21 cellular contexts compared by ENCODE assay signal in genomic region chr1:205817364-205817763, GRCh38. TPM values are rescaled to one million over a fixed set of nuclear protein-coding genes. Genes with fewer than 3 reads are reported as not detected.
DNase-seq lines count a peak whose midpoint lies in the region; ATAC-seq and TF ChIP-seq lines count a peak whose summit lies in the region.
"Had no signal": no experiment of that assay in that cellular context is flagged by ENCODE, and none has a peak within 500 bp of the region (broad histone marks: within the 10 kb centered on the region; RNA-seq: fewer than 3 reads in every experiment).

No MANE protein-coding gene starts in this region.

- H3K79me2 ChIP-seq in MM.1S (ENCODE audit: low read length) = no peaks in the 10 kb centered on the region

- H3K9me3 ChIP-seq in liver (ENCODE audit: control insufficient read depth in 4 of 4, low read length in 3 of 4) = no peaks in the 10 kb centered on the region
- no peaks in the 10 kb centered on the region for H3K9me3 ChIP-seq in right lobe of liver
- H3K9me3 ChIP-seq in BLaER1 treated with 17β-estradiol and CSF1 and Interleukin-3, amounts not matched to agents 10 nM and 100 nM (replicated peaks in 1 of 11) = peaks cover 9 to 26% (median 15%) of the 10 kb centered on the region in 11 experiments
- no peaks in the 10 kb centered on the region for H3K9me3 ChIP-seq in MM.1S (replicated peaks; ENCODE audit: insufficient read depth, low read length)
- H3K9me3 ChIP-seq: A549, BE2C, Caco-2, HAP-1 had no signal

- TF ChIP-seq POLR2A in right lobe of liver (IDR thresholded peaks at IDR 0.05) = no peak

- no peak for TF ChIP-seq CTCF in liver (IDR thresholded peaks at IDR 0.05; ENCODE audit: low read depth, low read length, missing input control)
- TF ChIP-seq CTCF in right lobe of liver (IDR thresholded peaks at IDR 0.05) = no peak
- TF ChIP-seq CTCF in neural crest cell (conservative IDR thresholded peaks at IDR 0.05) = no peak
- no peak for TF ChIP-seq CTCF in MM.1S (IDR thresholded peaks at IDR 0.05; ENCODE audit: low read length)

- peaks cover 0 to under 1% (median 0%) of the 10 kb centered on the region in 11 experiments; a peak in 1 of 22 replicates for H4K20me1 ChIP-seq in BLaER1 treated with 17β-estradiol and CSF1 and Interleukin-3, amounts not matched to agents 10 nM and 100 nM
- no peaks in the 10 kb centered on the region for H4K20me1 ChIP-seq in MM.1S (ENCODE audit: insufficient read depth, low read length)

- H3K4me3 ChIP-seq in liver (ENCODE audit: low read depth in 1 of 3, low read length in 3 of 3) (no peak overlapping the region), right lobe of liver (no peak overlapping the region), MM.1S (ENCODE audit: low read length) (no peak overlapping the region)
- H3K4me3 ChIP-seq in BLaER1 treated with 17β-estradiol and CSF1 and Interleukin-3, amounts not matched to agents 10 nM and 100 nM = no peak overlapping the region
- H3K4me3 ChIP-seq: A549, HAP-1 had no signal

- H3K27me3 Mint-ChIP-seq in neural crest cell (ENCODE audit: low read depth) = no peaks in the 10 kb centered on the region
- H3K27me3 Mint-ChIP-seq: CD4-positive, CD25-positive, alpha-beta regulatory T cell had no signal

- H3K36me3 ChIP-seq in liver (ENCODE audit: control insufficient read depth in 4 of 4, insufficient read depth in 3 of 4, low read depth in 1 of 4, low read length in 3 of 4) (no peaks in the 10 kb centered on the region), right lobe of liver (no peaks in the 10 kb centered on the region), MM.1S (replicated peaks; ENCODE audit: insufficient read depth, low read length) (no peaks in the 10 kb centered on the region)
- H3K36me3 ChIP-seq in BLaER1 treated with 17β-estradiol and CSF1 and Interleukin-3, amounts not matched to agents 10 nM and 100 nM = peaks cover 0 to 9% (median 3%) of the 10 kb centered on the region in 11 experiments; a peak in 4 of 22 replicates
- H3K36me3 ChIP-seq: BE2C, HAP-1 had no signal

- WGBS in liver = 86% methylated on average over 3 of the region's 3 CpGs
- 56% methylated on average over 3 of the region's 3 CpGs for WGBS in right lobe of liver (ENCODE audit: insufficient coverage, low coverage, low lambda C conversion rate, missing lambda C conversion rate)

- H3K9me2 ChIP-seq in MM.1S (replicated peaks; ENCODE audit: insufficient read depth, low read length) = no peaks in the 10 kb centered on the region

- H3K27ac ChIP-seq in liver (ENCODE audit: low read depth in 1 of 2, low read length in 2 of 2) (no peak overlapping the region), right lobe of liver (no peak overlapping the region), MM.1S (ENCODE audit: low read length) (no peak overlapping the region)
- peak overlapping the region in 3 of 11 experiments; percentile 18 to 46 (median 41); a peak in 3 of 22 replicates for H3K27ac ChIP-seq in BLaER1 treated with 17β-estradiol and CSF1 and Interleukin-3, amounts not matched to agents 10 nM and 100 nM
- H3K27ac ChIP-seq: A549, C4-2B had no signal

- no peak for TF ChIP-seq RAD21 in liver (IDR thresholded peaks at IDR 0.05)

- no peak overlapping the region for H3K9ac ChIP-seq in liver (ENCODE audit: low read depth in 1 of 2, low read length in 2 of 2)
- H3K9ac ChIP-seq in BLaER1 treated with 17β-estradiol and CSF1 and Interleukin-3, amounts not matched to agents 10 nM and 100 nM = no peak overlapping the region
- H3K9ac ChIP-seq in MM.1S (ENCODE audit: low read length) = no peak overlapping the region

- H2AFZ ChIP-seq in MM.1S (ENCODE audit: low read length) = no peak overlapping the region

- H3K9me3 Mint-ChIP-seq in neural crest cell = no peaks in the 10 kb centered on the region
- H3K9me3 Mint-ChIP-seq: CD8-positive, alpha-beta T cell; HFFc6 had no signal

- peaks cover 38% of the 10 kb centered on the region for H3K4me1 Mint-ChIP-seq in neural crest cell

- H3K4me2 ChIP-seq in BLaER1 treated with 17β-estradiol and CSF1 and Interleukin-3, amounts not matched to agents 10 nM and 100 nM = peak overlapping the region in 9 of 11 experiments; percentile 64 to 98 (median 75); a peak in 18 of 22 replicates
- H3K4me2 ChIP-seq in MM.1S (ENCODE audit: low read depth, low read length) = no peak overlapping the region
- H3K4me2 ChIP-seq: A549 had no signal

- DNase-seq in right lobe of liver (no peak), neural crest cell (ENCODE audit: low read depth, low spot score) (no peak), NCI-H345 (lab: John Stamatoyannopoulos, UW) (no peak), MM.1S (no peak)
- DNase-seq: 8988T; ACHN; AML-193; BE2C; Caco-2; CD4-positive, CD25-positive, alpha-beta regulatory T cell; CD8-positive, alpha-beta T cell; DMS153; DND-41; GOT3; HFFc6 had no signal

- peaks cover 4% of the 10 kb centered on the region for H3K36me3 Mint-ChIP-seq in neural crest cell (ENCODE audit: low read depth)
- H3K36me3 Mint-ChIP-seq: CD4-positive, CD25-positive, alpha-beta regulatory T cell had no signal

- peaks cover 1% of the 10 kb centered on the region; the same call in 1 of the 2 replicates for H3F3A ChIP-seq in MM.1S (ENCODE audit: insufficient read depth, low read length)

- ATAC-seq in right lobe of liver (no peak), GM21528 (IDR thresholded peaks at IDR 0.05; ENCODE audit: low FRiP score, unreplicated experiment) (no peak)
- ATAC-seq: A549; CD8-positive, alpha-beta T cell had no signal

- H3K27ac Mint-ChIP-seq in neural crest cell (ENCODE audit: unreplicated experiment) = no peak overlapping the region
- H3K27ac Mint-ChIP-seq: CD4-positive, CD25-positive, alpha-beta regulatory T cell; CD8-positive, alpha-beta T cell; HFFc6 had no signal

- H3K27me3 ChIP-seq in liver (ENCODE audit: control insufficient read depth in 4 of 4, insufficient read depth in 4 of 4, low read length in 3 of 4) (no peaks in the 10 kb centered on the region), right lobe of liver (no peaks in the 10 kb centered on the region), MM.1S (replicated peaks; ENCODE audit: insufficient read depth, low read length) (no peaks in the 10 kb centered on the region; the same call in 1 of the 2 replicates)
- no peaks in the 10 kb centered on the region for H3K27me3 ChIP-seq in BLaER1 treated with 17β-estradiol and CSF1 and Interleukin-3, amounts not matched to agents 10 nM and 100 nM

- intact Hi-C loops in right lobe of liver (cut with DNase I) = no loop called here

- H3K4me1 ChIP-seq in liver (ENCODE audit: control insufficient read depth in 4 of 4, insufficient read depth in 4 of 4, low read length in 3 of 4) = peaks cover 0 to 12% (median 6%) of the 10 kb centered on the region in 4 donors
- H3K4me1 ChIP-seq in right lobe of liver = peaks cover 0 to 5% (median 0%) of the 10 kb centered on the region in 4 donors
- peaks cover 17 to 52% (median 40%) of the 10 kb centered on the region in 10 experiments for H3K4me1 ChIP-seq in BLaER1 treated with 17β-estradiol and CSF1 and Interleukin-3, amounts not matched to agents 10 nM and 100 nM
- 0 out of 2 replicates have a peak, but pooled peaks cover 6% of the 10 kb centered on the region for H3K4me1 ChIP-seq in MM.1S (ENCODE audit: low read length)
- H3K4me1 ChIP-seq: BE2C had no signal

- peak overlapping the region; percentile 76 for H3K4me3 Mint-ChIP-seq in neural crest cell
- H3K4me3 Mint-ChIP-seq: CD4-positive, CD25-positive, alpha-beta regulatory T cell; CD8-positive, alpha-beta T cell; HFFc6 had no signal

TF ChIP-seq in liver, 16 proteins besides CTCF, POLR2A, EP300 and RAD21:
- no peak for TF ChIP-seq HNF4G (IDR thresholded peaks at IDR 0.05)
- no peak for TF ChIP-seq ATF3 (IDR thresholded peaks at IDR 0.05)
- TF ChIP-seq HNF4A (conservative IDR thresholded peaks at IDR 0.05) = no peak
- peak; percentile 78 for TF ChIP-seq NR2F2 (IDR thresholded peaks at IDR 0.05)
- TF ChIP-seq EGR1 (IDR thresholded peaks at IDR 0.05; ENCODE audit: low read depth in 2 of 2) = no peak
- TF ChIP-seq MAX (IDR thresholded peaks at IDR 0.05) = peak; percentile 18
- TF ChIP-seq GABPA (IDR thresholded peaks at IDR 0.05 in 1 of 2, conservative IDR thresholded peaks at IDR 0.05 in 1 of 2) = no peak

RNA-seq across cellular contexts. Expression of gene SLC41A1, which starts 4.4 kb away (rescaled TPM):
- 1 to 10 TPM; 5.5 to 9.1 TPM for total RNA-seq in liver
- polyA plus RNA-seq in liver = 1 to 10 TPM; 2.6 to 2.7 TPM
- total RNA-seq in right lobe of liver = 1 to 10 TPM; 3.4 to 6.4 (median 4.6) TPM
- total RNA-seq in neural crest cell = 21.4 and 25.7 TPM in 2 replicates

RNA-seq across cellular contexts. Expression of gene PM20D1, which starts 32.6 kb away (rescaled TPM):
- total RNA-seq in liver = under 1 TPM; under 0.01 to 0.14 TPM
- polyA plus RNA-seq in liver = under 1 TPM; 0.29 to 0.30 TPM
- total RNA-seq in right lobe of liver = under 1 TPM in 4 of 6 experiments, not detected in 2; 0.12 to 0.42 (median 0.15) TPM
- not detected in 2 replicates for total RNA-seq in neural crest cell
- total RNA-seq: Caco-2, HFFc6 had no signal
- polyA plus RNA-seq: A549 had no signal

RNA-seq across cellular contexts. Expression of gene RAB29, which starts 42.1 kb away (rescaled TPM):
- total RNA-seq in liver (10 to 100 TPM; 11.0 to 25.0 TPM), right lobe of liver (10 to 100 TPM; 16.4 to 26.8 (median 21.2) TPM), neural crest cell (8.8 and 9.0 TPM in 2 replicates)
- polyA plus RNA-seq in liver = 10 to 100 TPM; 14.7 to 17.3 TPM
